Comparison of ENCODE assay signal across 14 cellular contexts in the genomic region with DNA sequence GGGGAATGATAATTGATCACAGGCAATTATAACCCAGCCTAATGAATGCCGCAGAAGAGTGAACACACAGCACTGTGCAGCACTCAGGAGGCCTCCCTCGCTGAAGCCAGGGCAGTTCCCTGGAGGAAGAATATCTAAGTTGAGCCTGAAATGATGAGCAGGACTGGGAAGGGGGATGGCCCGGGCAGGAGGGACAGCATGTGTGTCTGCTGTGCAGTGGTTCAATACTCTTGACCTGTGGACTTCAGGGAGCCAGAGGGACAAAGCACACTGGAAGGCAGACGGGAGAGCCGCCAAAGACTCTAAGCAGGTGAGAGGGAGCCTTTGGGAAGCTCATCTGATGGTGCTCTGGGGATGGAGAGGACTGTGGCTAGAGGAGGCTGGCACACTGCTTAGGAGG.
A peak's percentile ranks its signal among the peaks of the same experiment; 100 is the strongest.
DNase-seq lines count a peak whose midpoint lies in the region; ATAC-seq and TF ChIP-seq lines count a peak whose summit lies in the region.
"Had no signal": no experiment of that assay in that cellular context is flagged by ENCODE, and none has a peak within 500 bp of the region (broad histone marks: within the 10 kb centered on the region; RNA-seq: fewer than 3 reads in every experiment).

No MANE protein-coding gene starts in this region.

- H3K4me2 ChIP-seq in osteoblast (ENCODE audit: insufficient read depth, low read length), result no peak overlapping the region
- H3K4me2 ChIP-seq: A549, GM23338 had no signal

- no peaks in the 10 kb centered on the region for H3K4me1 Mint-ChIP-seq in CD4-positive, alpha-beta memory T cell
- H3K4me1 Mint-ChIP-seq: CD4-positive, CD25-positive, alpha-beta regulatory T cell had no signal

- TF ChIP-seq CTCF in RWPE1 (conservative IDR thresholded peaks at IDR 0.05; ENCODE audit: low read depth) (no peak), osteoblast (IDR thresholded peaks at IDR 0.05; ENCODE audit: extremely low read depth, low read depth, low read length) (no peak)

- H2AFZ ChIP-seq in osteoblast (ENCODE audit: low read length), result no peak overlapping the region
- H2AFZ ChIP-seq: GM23338 had no signal

- no peaks in the 10 kb centered on the region for H3K27me3 ChIP-seq in osteoblast (ENCODE audit: insufficient read depth, low read length)
- H3K27me3 ChIP-seq in CD4-positive, alpha-beta memory T cell (ENCODE audit: insufficient read depth, low read length), result no peaks in the 10 kb centered on the region

- intact Hi-C loops in CD4-positive, alpha-beta memory T cell (cut with micrococcal nuclease), result no loop called here

- no peaks in the 10 kb centered on the region for H3K36me3 ChIP-seq in osteoblast (ENCODE audit: insufficient read depth, low read length)
- H3K36me3 ChIP-seq in CD4-positive, alpha-beta memory T cell (ENCODE audit: insufficient read depth, low read length), result no peaks in the 10 kb centered on the region
- H3K36me3 ChIP-seq: HAP-1 had no signal

- H3K4me3 Mint-ChIP-seq in CD4-positive, alpha-beta memory T cell, result no peak overlapping the region
- H3K4me3 Mint-ChIP-seq: CD4-positive, CD25-positive, alpha-beta regulatory T cell; GM23338 had no signal

- H3K4me1 ChIP-seq in osteoblast (ENCODE audit: insufficient read depth, low read length), result no peaks in the 10 kb centered on the region
- H3K4me1 ChIP-seq in CD4-positive, alpha-beta memory T cell (ENCODE audit: insufficient read depth, low read length), result no peaks in the 10 kb centered on the region
- H3K4me1 ChIP-seq: A549, HAP-1 had no signal

- no peak overlapping the region for H3K27ac Mint-ChIP-seq in CD4-positive, alpha-beta memory T cell
- H3K27ac Mint-ChIP-seq: CD4-positive, CD25-positive, alpha-beta regulatory T cell; GM23338 had no signal

- CTCF ChIA-PET in RWPE1 (lab: Yijun Ruan, JAX), result no interaction called here
- CTCF ChIA-PET in CD4-positive, alpha-beta memory T cell (lab: Charles Lee; ENCODE audit: partially characterized antibody), result no interaction called here

- H3K27me3 Mint-ChIP-seq in CD4-positive, alpha-beta memory T cell, result peaks cover 2 to 19% of the 10 kb centered on the region in 2 donors

- H3K27ac ChIP-seq in RWPE1 (peak overlapping the region; percentile 21; the same call in 1 of the 2 replicates), osteoblast (ENCODE audit: low read depth, low read length) (no peak overlapping the region)
- no peak overlapping the region for H3K27ac ChIP-seq in CD4-positive, alpha-beta memory T cell (ENCODE audit: low read depth, low read length)
- H3K27ac ChIP-seq: A549, HL-60 had no signal

- POLR2A ChIA-PET in RWPE1 (lab: Yijun Ruan, JAX; ENCODE audit: low non-redundant PET), result no interaction called here
- POLR2A ChIA-PET in CD4-positive, alpha-beta memory T cell (lab: Charles Lee; ENCODE audit: partially characterized antibody), result no interaction called here

- H3K36me3 Mint-ChIP-seq in CD4-positive, alpha-beta memory T cell, result no peaks in the 10 kb centered on the region
- H3K36me3 Mint-ChIP-seq: CD4-positive, CD25-positive, alpha-beta regulatory T cell had no signal

- peaks cover 0 to 2% (median 0%) of the 10 kb centered on the region in 8 donors for H3K9me3 Mint-ChIP-seq in CD4-positive, alpha-beta memory T cell

- no peak for DNase-seq in RWPE1 (ENCODE audit: low spot score)
- no peak for DNase-seq in left lobe of liver (ENCODE audit: low spot score)
- DNase-seq in osteoblast (ENCODE audit: insufficient read length, low spot score, missing footprints), result peak; percentile 59
- DNase-seq in CD4-positive, alpha-beta memory T cell, result no peak
- no peak for DNase-seq in NOMO-1 (lab: John Stamatoyannopoulos, UW; ENCODE audit: unreplicated experiment in 2 of 2)
- DNase-seq: Calu3; CD4-positive, CD25-positive, alpha-beta regulatory T cell; DMS 273 treated with DMSO at 0.1 percent for 48 hours had no signal

- no peaks in the 10 kb centered on the region for H4K20me1 ChIP-seq in osteoblast (ENCODE audit: insufficient read depth, low read length)

- no peaks in the 10 kb centered on the region for H3K79me2 ChIP-seq in osteoblast (ENCODE audit: insufficient read depth, low read length)

- H3K4me3 ChIP-seq in osteoblast (ENCODE audit: insufficient read depth, low read length), result no peak overlapping the region
- no peak overlapping the region for H3K4me3 ChIP-seq in CD4-positive, alpha-beta memory T cell (ENCODE audit: low read length in 2 of 2)
- H3K4me3 ChIP-seq: A549, GM23338, HAP-1, K562 had no signal

- peak; percentile 30 for ATAC-seq in left lobe of liver
- ATAC-seq in SK-N-SH treated with all-trans-retinoic acid at 6 μM for 48 hours, result no peak
- ATAC-seq: GM23338, K562 had no signal

- H3K9me3 ChIP-seq in osteoblast (ENCODE audit: low read depth, low read length), result no peaks in the 10 kb centered on the region
- H3K9me3 ChIP-seq in CD4-positive, alpha-beta memory T cell (ENCODE audit: control insufficient read depth in 1 of 2, low read length in 2 of 2), result no peaks in the 10 kb centered on the region
- H3K9me3 ChIP-seq: A549, HAP-1 had no signal

TF ChIP-seq in SK-N-SH treated with all-trans-retinoic acid at 6 μM for 48 hours, 23 proteins besides CTCF, POLR2A, EP300 and RAD21:
- no peak for TF ChIP-seq ZNF70 (CRISPR knock-in tag; IDR thresholded peaks at IDR 0.05)
- TF ChIP-seq PPARA (CRISPR knock-in tag; IDR thresholded peaks at IDR 0.05; ENCODE audit: borderline replicate concordance), result no peak
- TF ChIP-seq ARNTL (CRISPR knock-in tag; IDR thresholded peaks at IDR 0.05; ENCODE audit: borderline replicate concordance, low read depth), result no peak
